In the genomic region with DNA sequence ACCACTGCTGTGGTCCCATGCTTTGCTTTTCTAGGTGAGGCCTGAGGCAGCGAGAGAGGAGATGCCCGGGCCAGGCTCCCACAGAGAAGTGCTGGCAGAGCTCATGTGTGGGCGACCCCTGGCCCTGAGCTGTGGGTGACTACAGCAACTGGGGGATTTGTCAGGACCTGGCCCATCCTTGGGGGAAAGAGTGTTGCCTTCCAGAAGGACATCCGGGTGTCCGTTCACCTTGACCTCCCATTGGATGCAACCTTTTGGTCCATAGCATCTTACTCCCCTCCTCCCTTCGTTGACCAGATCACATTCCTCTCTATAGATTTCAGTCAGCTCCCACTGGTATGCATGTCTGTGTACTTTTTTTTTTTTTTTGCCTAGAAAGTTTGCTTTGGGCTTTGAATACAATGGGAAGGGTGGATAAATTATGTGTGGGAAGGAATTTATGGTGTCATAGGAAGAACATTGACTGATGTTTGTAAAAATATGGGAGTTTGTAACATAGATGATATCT, we compare ENCODE assay signal across 1 cellular context.
TF ChIP-seq lines count a peak whose summit lies in the region.

No MANE protein-coding gene starts in this region.

TF ChIP-seq in SK-N-SH treated with all-trans-retinoic acid at 6 μM for 48 hours, 23 proteins besides CTCF, POLR2A, EP300 and RAD21 (continued from another document):
- no peak for TF ChIP-seq PATZ1 (CRISPR knock-in tag; IDR thresholded peaks at IDR 0.05; ENCODE audit: borderline replicate concordance)
